ENCODE assay signal across 1 cellular context in the genomic region with DNA sequence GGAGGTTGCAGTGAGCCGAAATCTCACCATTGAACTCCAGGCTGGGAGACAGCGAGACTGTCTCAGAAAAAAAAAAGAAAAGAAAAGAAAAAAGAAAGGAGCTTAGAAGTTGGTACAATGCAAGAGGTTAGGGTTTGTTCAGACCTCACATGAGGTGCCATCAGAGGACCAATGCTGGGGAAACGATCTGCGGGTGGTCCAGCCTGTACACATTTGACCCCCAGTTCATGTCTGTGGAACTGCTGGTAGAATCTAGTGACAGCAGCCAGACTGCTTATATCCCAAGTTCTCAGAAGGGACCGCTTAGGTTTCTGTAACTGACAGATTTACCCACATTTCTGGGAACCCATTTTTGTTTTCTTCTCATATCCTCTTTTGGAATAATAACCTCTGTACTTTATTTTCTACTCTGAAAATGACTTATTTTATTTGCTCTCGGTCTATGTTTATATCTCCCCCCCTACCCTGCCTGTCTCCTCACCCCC.
TF ChIP-seq lines count a peak whose summit lies in the region.

No MANE protein-coding gene starts in this region.

TF ChIP-seq in WTC11, 78 proteins besides CTCF, POLR2A, EP300 and RAD21 (continued from another document):
- TF ChIP-seq AR (CRISPR knock-in tag; IDR thresholded peaks at IDR 0.05) (no peak), ELF4 (CRISPR knock-in tag; IDR thresholded peaks at IDR 0.05; ENCODE audit: low read depth) (no peak), RELA (CRISPR knock-in tag; IDR thresholded peaks at IDR 0.05; ENCODE audit: borderline replicate concordance) (no peak)
